17 cellular contexts compared by ENCODE assay signal in genomic region chr13:113129480-113129879, GRCh38. TPM values are rescaled to one million over a fixed set of nuclear protein-coding genes. Genes with fewer than 3 reads are reported as not detected.
DNase-seq lines count a peak whose midpoint lies in the region; ATAC-seq and TF ChIP-seq lines count a peak whose summit lies in the region.
"Had no signal": no experiment of that assay in that cellular context is flagged by ENCODE, and none has a peak within 500 bp of the region (broad histone marks: within the 10 kb centered on the region; RNA-seq: fewer than 3 reads in every experiment).

No MANE protein-coding gene starts in this region.

- no peak overlapping the region for H2BK5ac ChIP-seq in mesendoderm (ENCODE audit: low read length)

- ATAC-seq in activated T-helper 17 cell treated with anti-CD3 and anti-CD28 coated beads, Interleukin-2, amount 50 U/mL, for 72 hours (replicated peaks): peak; percentile 38
- no peak for ATAC-seq in GM18511 (IDR thresholded peaks at IDR 0.05; ENCODE audit: unreplicated experiment)

- peaks cover 30% of the 10 kb centered on the region for H3K27me3 Mint-ChIP-seq in activated T-helper 17 cell treated with anti-CD3 and anti-CD28 coated beads, Interleukin-2, amount 50 U/mL, for 72 hours

- DNase-seq in esophagus muscularis mucosa (ENCODE audit: extremely low spot score) (no peak), mesendoderm (no peak), testis (no peak), prostate gland (ENCODE audit: low spot score) (no peak)
- no peak for DNase-seq in effector CD4-positive, alpha-beta T cell
- DNase-seq: DMS53, NCI-H1048, NCI-H82 had no signal

- H3K23ac ChIP-seq in mesendoderm (ENCODE audit: low read length): no peak overlapping the region

- no peak overlapping the region for H3K4ac ChIP-seq in mesendoderm (ENCODE audit: low read depth, low read length)

- no peaks in the 10 kb centered on the region for H3K36me3 Mint-ChIP-seq in activated T-helper 17 cell treated with anti-CD3 and anti-CD28 coated beads, Interleukin-2, amount 50 U/mL, for 72 hours (ENCODE audit: low read depth)
- H3K36me3 Mint-ChIP-seq: activated naive CD8-positive, alpha-beta T cell treated with anti-CD3 and anti-CD28 coated beads, Interleukin-2, amount 10 ng/mL, durations not matched to agents 7 days and 5 days; IgD-negative memory B cell; natural killer cell treated with Interleukin-12 subunit alpha and Interleukin-12 subunit beta and Interleukin-15 and Interleukin-18, amount 100 ng/mL, for 72 hours had no signal

- TF ChIP-seq CTCF in esophagus muscularis mucosa (IDR thresholded peaks at IDR 0.05) (no peak), testis (IDR thresholded peaks at IDR 0.05) (no peak), prostate gland (IDR thresholded peaks at IDR 0.05) (no peak)

- no peak for TF ChIP-seq EP300 in esophagus muscularis mucosa (IDR thresholded peaks at IDR 0.05)

- H2BK120ac ChIP-seq in mesendoderm (ENCODE audit: low read depth, low read length): no peak overlapping the region

- H3K4me3 ChIP-seq in esophagus muscularis mucosa (peak overlapping the region; percentile 45 to 53 (median 49)), mesendoderm (ENCODE audit: low read length) (no peak overlapping the region), testis (peak overlapping the region; percentile 37 to 45), prostate gland (no peak overlapping the region)
- H3K4me3 ChIP-seq: BLaER1, SK-N-MC had no signal

- H3K9me3 ChIP-seq in esophagus muscularis mucosa (no peaks in the 10 kb centered on the region), testis (no peaks in the 10 kb centered on the region), prostate gland (no peaks in the 10 kb centered on the region)
- H3K9me3 ChIP-seq: BLaER1 had no signal

- no peak overlapping the region for H3K27ac ChIP-seq in esophagus muscularis mucosa (replicated peaks in 1 of 4)
- no peak overlapping the region for H3K27ac ChIP-seq in mesendoderm (ENCODE audit: low read depth, low read length)
- H3K27ac ChIP-seq in testis: no peak overlapping the region
- no peak overlapping the region for H3K27ac ChIP-seq in prostate gland
- H3K27ac ChIP-seq: BLaER1, SK-N-MC had no signal

- H3K56ac ChIP-seq in mesendoderm (ENCODE audit: low read length): peak overlapping the region; percentile 47

- no peaks in the 10 kb centered on the region for H3K9me3 Mint-ChIP-seq in activated T-helper 17 cell treated with anti-CD3 and anti-CD28 coated beads, Interleukin-2, amount 50 U/mL, for 72 hours
- H3K9me3 Mint-ChIP-seq: activated naive CD8-positive, alpha-beta T cell treated with anti-CD3 and anti-CD28 coated beads, Interleukin-2, amount 10 ng/mL, durations not matched to agents 7 days and 5 days; natural killer cell treated with Interleukin-12 subunit alpha and Interleukin-12 subunit beta and Interleukin-15 and Interleukin-18, amount 100 ng/mL, for 72 hours had no signal

- no peak overlapping the region for H3K4me2 ChIP-seq in mesendoderm (ENCODE audit: low read length)
- H3K4me2 ChIP-seq: BLaER1 had no signal

- 78% methylated on average over 12 of the region's 27 CpGs for WGBS in esophagus muscularis mucosa
- no CpG with 5 or more reads among the region's 27 CpGs for WGBS in mesendoderm (ENCODE audit: extremely low coverage, insufficient coverage, low lambda C conversion rate)
- WGBS in testis, 2 donors: 40 to 62% methylated on average over 20 to 27 of the region's 27 CpGs
- WGBS in prostate gland: 79% methylated on average over 27 of the region's 27 CpGs

- H3K18ac ChIP-seq in mesendoderm (ENCODE audit: low read length): no peak overlapping the region

- H3K36me3 ChIP-seq in esophagus muscularis mucosa: no peaks in the 10 kb centered on the region
- no peaks in the 10 kb centered on the region for H3K36me3 ChIP-seq in mesendoderm (ENCODE audit: control insufficient read depth, insufficient read depth, low read length)
- H3K36me3 ChIP-seq in testis (ENCODE audit: low read depth, missing control alignments): no peaks in the 10 kb centered on the region
- no peaks in the 10 kb centered on the region for H3K36me3 ChIP-seq in prostate gland
- H3K36me3 ChIP-seq: BLaER1 had no signal

- no peak overlapping the region for H4K8ac ChIP-seq in mesendoderm (ENCODE audit: low read depth, low read length)

- H3K79me1 ChIP-seq in mesendoderm (ENCODE audit: low read length): no peaks in the 10 kb centered on the region

- TF ChIP-seq POLR2A in esophagus muscularis mucosa (IDR thresholded peaks at IDR 0.05; ENCODE audit: low read depth) (no peak), testis (IDR thresholded peaks at IDR 0.05) (no peak), prostate gland (IDR thresholded peaks at IDR 0.05) (no peak)

- peak overlapping the region; percentile 78 for H3K4me3 Mint-ChIP-seq in activated T-helper 17 cell treated with anti-CD3 and anti-CD28 coated beads, Interleukin-2, amount 50 U/mL, for 72 hours
- H3K4me3 Mint-ChIP-seq: IgD-negative memory B cell; natural killer cell treated with Interleukin-12 subunit alpha and Interleukin-12 subunit beta and Interleukin-15 and Interleukin-18, amount 100 ng/mL, for 72 hours had no signal

- peaks cover 0 to 12% (median 10%) of the 10 kb centered on the region in 4 donors for H3K4me1 ChIP-seq in esophagus muscularis mucosa
- peaks cover 5% of the 10 kb centered on the region for H3K4me1 ChIP-seq in mesendoderm (ENCODE audit: control insufficient read depth, low read depth, low read length)
- no peaks in the 10 kb centered on the region for H3K4me1 ChIP-seq in testis
- H3K4me1 ChIP-seq in prostate gland (replicated peaks): no peaks in the 10 kb centered on the region
- H3K4me1 ChIP-seq: BLaER1 had no signal

- H3K4me1 Mint-ChIP-seq in activated T-helper 17 cell treated with anti-CD3 and anti-CD28 coated beads, Interleukin-2, amount 50 U/mL, for 72 hours: peaks cover 9% of the 10 kb centered on the region
- H3K4me1 Mint-ChIP-seq: activated naive CD8-positive, alpha-beta T cell treated with anti-CD3 and anti-CD28 coated beads, Interleukin-2, amount 10 ng/mL, durations not matched to agents 7 days and 5 days; IgD-negative memory B cell had no signal

- H3K27ac Mint-ChIP-seq in activated T-helper 17 cell treated with anti-CD3 and anti-CD28 coated beads, Interleukin-2, amount 50 U/mL, for 72 hours: no peak overlapping the region
- H3K27ac Mint-ChIP-seq: activated naive CD8-positive, alpha-beta T cell treated with anti-CD3 and anti-CD28 coated beads, Interleukin-2, amount 10 ng/mL, durations not matched to agents 7 days and 5 days; IgD-negative memory B cell; natural killer cell treated with Interleukin-12 subunit alpha and Interleukin-12 subunit beta and Interleukin-15 and Interleukin-18, amount 100 ng/mL, for 72 hours had no signal

- no peak overlapping the region for H4K5ac ChIP-seq in mesendoderm (ENCODE audit: low read length)

- H3K79me2 ChIP-seq in mesendoderm (ENCODE audit: control insufficient read depth, insufficient read depth, low read length): no peaks in the 10 kb centered on the region

- no peak overlapping the region for H2AK5ac ChIP-seq in mesendoderm (ENCODE audit: low read length)

- H3K27me3 ChIP-seq in esophagus muscularis mucosa (peaks cover 0 to 21% (median 2%) of the 10 kb centered on the region in 4 donors), mesendoderm (ENCODE audit: insufficient read depth, low read length, poor library complexity) (no peaks in the 10 kb centered on the region), testis (no peaks in the 10 kb centered on the region), prostate gland (replicated peaks; ENCODE audit: insufficient read depth) (no peaks in the 10 kb centered on the region)
- H3K27me3 ChIP-seq: BLaER1 had no signal

- H3K9ac ChIP-seq in mesendoderm (ENCODE audit: low read length): no peak overlapping the region
- H3K9ac ChIP-seq: BLaER1 had no signal

- no peak overlapping the region for H2BK15ac ChIP-seq in mesendoderm (replicated peaks; ENCODE audit: low read depth)

- intact Hi-C loops in esophagus muscularis mucosa (cut with DNase I): no loop called here
- intact Hi-C loops in testis (cut with DNase I; ENCODE audit: low total_unique reads): no loop called here
- intact Hi-C loops in prostate gland (cut with DNase I): no loop called here

RNA-seq across cellular contexts. Expression of gene F10, which starts 6.9 kb away (rescaled TPM):
- total RNA-seq in activated T-helper 17 cell treated with anti-CD3 and anti-CD28 coated beads, Interleukin-2, amount 50 U/mL, for 72 hours: 1 to 10 TPM in 1 of 2 donors, not detected in 1; 1.0 TPM
- 10 to 100 TPM in 2 of 4 donors, 1 to 10 TPM in 2; 4.6 to 20.5 (median 11.7) TPM for total RNA-seq in esophagus muscularis mucosa
- 0.62 TPM for polyA plus RNA-seq in mesendoderm (2013, experiment 1 of 2)
- 0.45 TPM for polyA plus RNA-seq in mesendoderm (2013, experiment 2 of 2)
- total RNA-seq in testis: 10 to 100 TPM; 19.9 to 33.7 TPM
- polyA plus RNA-seq in testis (ENCODE audit: insufficient read depth, low read depth, low replicate concordance): 31.9 TPM
- 10 to 100 TPM; 10.2 to 48.0 TPM for total RNA-seq in prostate gland
- total RNA-seq: activated naive CD8-positive, alpha-beta T cell treated with anti-CD3 and anti-CD28 coated beads, Interleukin-2, amount 10 ng/mL, durations not matched to agents 7 days and 5 days; natural killer cell treated with Interleukin-12 subunit alpha and Interleukin-12 subunit beta and Interleukin-15 and Interleukin-18, amount 100 ng/mL, for 72 hours had no signal
- polyA plus RNA-seq: IgD-negative memory B cell had no signal

RNA-seq across cellular contexts. Expression of gene F7, which starts 23.9 kb away (rescaled TPM):
- under 1 TPM in 1 of 2 donors, not detected in 1; 0.40 TPM for total RNA-seq in activated T-helper 17 cell treated with anti-CD3 and anti-CD28 coated beads, Interleukin-2, amount 50 U/mL, for 72 hours
- total RNA-seq in esophagus muscularis mucosa: 1 to 10 TPM in 1 of 4 donors, under 1 TPM in 1, not detected in 2; 0.66 to 1.6 TPM
- polyA plus RNA-seq in mesendoderm (2013, experiment 1 of 2): 0.20 TPM
- polyA plus RNA-seq in mesendoderm (2013, experiment 2 of 2): 0.18 TPM
- 1 to 10 TPM; 2.4 to 4.9 TPM for total RNA-seq in testis
- 2.2 TPM for polyA plus RNA-seq in testis (ENCODE audit: insufficient read depth, low read depth, low replicate concordance)
- total RNA-seq in prostate gland: 1 to 10 TPM in 1 of 2 donors, not detected in 1; 2.7 TPM
- total RNA-seq: bronchial epithelial cell; natural killer cell treated with Interleukin-12 subunit alpha and Interleukin-12 subunit beta and Interleukin-15 and Interleukin-18, amount 100 ng/mL, for 72 hours had no signal
- polyA plus RNA-seq: IgD-negative memory B cell had no signal

RNA-seq across cellular contexts. Expression of gene PROZ, which starts 29.0 kb away (rescaled TPM):
- 1 to 10 TPM in 1 of 2 donors, under 1 TPM in 1; 0.39 to 4.3 TPM for total RNA-seq in activated T-helper 17 cell treated with anti-CD3 and anti-CD28 coated beads, Interleukin-2, amount 50 U/mL, for 72 hours
- not detected for total RNA-seq in esophagus muscularis mucosa
- polyA plus RNA-seq in mesendoderm (2013, experiment 1 of 2): not detected
- polyA plus RNA-seq in mesendoderm (2013, experiment 2 of 2): not detected
- under 1 TPM; 0.63 to 0.81 TPM for total RNA-seq in testis
- 0.42 TPM for polyA plus RNA-seq in testis (ENCODE audit: insufficient read depth, low read depth, low replicate concordance)
- total RNA-seq in prostate gland: not detected
- total RNA-seq: activated naive CD8-positive, alpha-beta T cell treated with anti-CD3 and anti-CD28 coated beads, Interleukin-2, amount 10 ng/mL, durations not matched to agents 7 days and 5 days; bronchial epithelial cell; natural killer cell treated with Interleukin-12 subunit alpha and Interleukin-12 subunit beta and Interleukin-15 and Interleukin-18, amount 100 ng/mL, for 72 hours; renal cortical epithelial cell had no signal
- polyA plus RNA-seq: IgD-negative memory B cell had no signal

Comparison
In these comparisons a context has a peak if more than half of its experiments do, and no peak if none do; other contexts are left out.
1. H3K4me3 ChIP-seq: peak in esophagus muscularis mucosa (4 of 4) and testis (2 of 2); none in mesendoderm (single experiment) and prostate gland (0 of 2).